1 cellular context compared by ENCODE assay signal in genomic region chr17:1684307-1685189, GRCh38.
TF ChIP-seq lines count a peak whose summit lies in the region.

Gene PRPF8 (minus strand): TSS chr17:1684867. CDS start chr17:1684571, 296 bp downstream.

TF ChIP-seq in GM12878, 131 proteins besides CTCF, POLR2A, EP300 and RAD21 (continued from another document and continues in another):
- TF ChIP-seq ZBTB40 (IDR thresholded peaks at IDR 0.05; ENCODE audit: borderline replicate concordance) (peak; percentile 91), CUX1 (IDR thresholded peaks at IDR 0.05; ENCODE audit: insufficient replicate concordance, low read depth, low read length) (no peak), CHD4 (IDR thresholded peaks at IDR 0.05) (no peak), USF2 (IDR thresholded peaks at IDR 0.05; ENCODE audit: borderline replicate concordance, low read depth, low read length) (no peak), ZNF24 (IDR thresholded peaks at IDR 0.05) (peak; percentile 92), ZNF622 (IDR thresholded peaks at IDR 0.05) (no peak), ZNF217 (IDR thresholded peaks at IDR 0.05) (no peak), MAX (IDR thresholded peaks at IDR 0.05; ENCODE audit: low read depth, low read length) (no peak), ZBTB4 (CRISPR knock-in tag; IDR thresholded peaks at IDR 0.05) (no peak), BCLAF1 (IDR thresholded peaks at IDR 0.05) (no peak), TCF7 (IDR thresholded peaks at IDR 0.05; ENCODE audit: borderline replicate concordance) (no peak), BCL11A (IDR thresholded peaks at IDR 0.05; ENCODE audit: low read depth, low read length) (no peak), MXI1 (IDR thresholded peaks at IDR 0.05; ENCODE audit: low read depth, low read length) (peak; percentile 83), KDM1A (IDR thresholded peaks at IDR 0.05; ENCODE audit: borderline replicate concordance) (no peak), SMAD1 (IDR thresholded peaks at IDR 0.05; ENCODE audit: low read depth, partially characterized antibody) (peak; percentile 18), POU2F2 (IDR thresholded peaks at IDR 0.05; ENCODE audit: borderline replicate concordance, low read depth, low read length) (no peak; the same call in 2 of the 3 replicates), JUND (IDR thresholded peaks at IDR 0.05; ENCODE audit: low read depth, low read length) (no peak), SKIL (IDR thresholded peaks at IDR 0.05; ENCODE audit: low read depth, poor library complexity, severe bottlenecking) (no peak), NR2F1 (conservative IDR thresholded peaks at IDR 0.05) (0 out of 2 replicates have a peak, but pooled peaks have one; percentile 41), REST (IDR thresholded peaks at IDR 0.05; ENCODE audit: low read depth, low read length) (no peak), SIN3A (IDR thresholded peaks at IDR 0.05; ENCODE audit: low read depth, low read length) (peak; percentile 84), GABPA (IDR thresholded peaks at IDR 0.05; ENCODE audit: low read depth) (peak; percentile 88), RELB (IDR thresholded peaks at IDR 0.05; ENCODE audit: low read depth) (0 out of 2 replicates have a peak, but pooled peaks have one; percentile 61), RCOR1 (conservative IDR thresholded peaks at IDR 0.05; ENCODE audit: low read depth, low read length) (no peak), STAT1 (conservative IDR thresholded peaks at IDR 0.05) (0 out of 2 replicates have a peak, but pooled peaks have one; percentile 54), ETV6 (conservative IDR thresholded peaks at IDR 0.05 in 1 of 2, IDR thresholded peaks at IDR 0.05 in 1 of 2; ENCODE audit: borderline replicate concordance in 1 of 2, low read depth in 1 of 2) (no peak), RB1 (IDR thresholded peaks at IDR 0.05; ENCODE audit: borderline replicate concordance) (peak; percentile 49), MEF2B (IDR thresholded peaks at IDR 0.05; ENCODE audit: partially characterized antibody, poor library complexity, severe bottlenecking) (no peak), BACH1 (IDR thresholded peaks at IDR 0.05; ENCODE audit: borderline replicate concordance) (no peak; the same call in 1 of the 2 replicates), MTA2 (IDR thresholded peaks at IDR 0.05; ENCODE audit: low read depth) (no peak)
